In genomic region chr12:118553856-118554504, GRCh38 we compare ENCODE assay signal across 28 cellular contexts.
"Had no signal": no experiment of that assay in that cellular context is flagged by ENCODE, and none has a peak within 500 bp of the region (broad histone marks: within the 10 kb centered on the region; RNA-seq: fewer than 3 reads in every experiment).

No MANE protein-coding gene starts in this region.

- H3K4me1 Mint-ChIP-seq: activated CD4-positive, alpha-beta T cell treated with anti-CD3 and anti-CD28 coated beads, Interleukin-2, amount 10 ng/mL, durations not matched to agents 24 days and 14 days; activated naive CD4-positive, alpha-beta T cell treated with anti-CD3 and anti-CD28 coated beads, Interleukin-2, amount 50 U/mL, for 24 hours; activated naive CD8-positive, alpha-beta T cell treated with anti-CD3 and anti-CD28 coated beads, Interleukin-2, amount 10 ng/mL, durations not matched to agents 7 days and 5 days had no signal

- H3K9me3 ChIP-seq: ascending aorta, SJCRH30 had no signal

- H3K4me1 ChIP-seq: ascending aorta, SJCRH30 had no signal

- H3K36me3 Mint-ChIP-seq: activated naive CD4-positive, alpha-beta T cell treated with anti-CD3 and anti-CD28 coated beads, Interleukin-2, amount 50 U/mL, for 24 hours; activated naive CD8-positive, alpha-beta T cell treated with anti-CD3 and anti-CD28 coated beads, Interleukin-2, amount 10 ng/mL, durations not matched to agents 7 days and 5 days had no signal

- H3K36me3 ChIP-seq: ascending aorta, cardiac muscle cell, SJCRH30, WERI-Rb-1 had no signal

- ATAC-seq: activated CD8-positive, alpha-beta T cell treated with anti-CD3 and anti-CD28 coated beads, Interleukin-2, amount 10 ng/mL, durations not matched to agents 7 days and 5 days; Panc1 had no signal

- H3K27me3 Mint-ChIP-seq: activated CD4-positive, alpha-beta T cell treated with anti-CD3 and anti-CD28 coated beads, Interleukin-2, amount 10 ng/mL, durations not matched to agents 24 days and 14 days; activated naive CD4-positive, alpha-beta T cell treated with anti-CD3 and anti-CD28 coated beads, Interleukin-2, amount 50 U/mL, for 24 hours; activated naive CD8-positive, alpha-beta T cell treated with anti-CD3 and anti-CD28 coated beads, Interleukin-2, amount 10 ng/mL, durations not matched to agents 7 days and 5 days had no signal

- H3K27ac Mint-ChIP-seq: activated CD4-positive, alpha-beta T cell treated with anti-CD3 and anti-CD28 coated beads, Interleukin-2, amount 10 ng/mL, durations not matched to agents 24 days and 14 days; activated CD8-positive, alpha-beta T cell treated with anti-CD3 and anti-CD28 coated beads, Interleukin-2, amount 10 ng/mL, durations not matched to agents 7 days and 5 days; activated naive CD4-positive, alpha-beta T cell treated with anti-CD3 and anti-CD28 coated beads, Interleukin-2, amount 50 U/mL, for 24 hours; activated naive CD8-positive, alpha-beta T cell treated with anti-CD3 and anti-CD28 coated beads, Interleukin-2, amount 10 ng/mL, durations not matched to agents 7 days and 5 days; activated T-cell treated with anti-CD3 and anti-CD28 coated beads, Interleukin-2, amount 50 U/mL, for 24 hours; activated T-helper 2 cell treated with anti-CD3 and anti-CD28 coated beads, Interferon-gamma antibody, Interleukin-2, Interleukin-4, amounts not matched to agents 10 μg/mL and 5 μg/mL and 100 μg/mL, durations not matched to agents 14 hours and 24 hours and 36 hours had no signal

- H3K27ac ChIP-seq: ascending aorta, cardiac muscle cell, SJCRH30, SK-N-MC, WERI-Rb-1 had no signal

- H3K4me3 ChIP-seq: ascending aorta, cardiac muscle cell, SJCRH30, SK-N-MC had no signal

- DNase-seq: activated CD4-positive, alpha-beta T cell treated with anti-CD3 and anti-CD28 coated beads, Interleukin-2, amount 10 ng/mL, durations not matched to agents 24 days and 14 days; activated CD4-positive, alpha-beta T cell treated with anti-CD3 and anti-CD28 coated beads, Interleukin-2, amount 50 U/mL, for 4 hours; activated CD8-positive, alpha-beta T cell treated with anti-CD3 and anti-CD28 coated beads, Interleukin-2, amount 10 ng/mL, durations not matched to agents 7 days and 5 days; activated gamma-delta T cell; activated naive CD4-positive, alpha-beta T cell treated with Interleukin-2 at 50 U/mL for 16 hours; activated naive CD8-positive, alpha-beta T cell treated with anti-CD3 and anti-CD28 coated beads, Interleukin-2, amount 10 ng/mL, durations not matched to agents 7 days and 5 days; activated T-cell treated with anti-CD3 and anti-CD28 coated beads, Interleukin-2, amount 50 U/mL, for 24 hours; amygdala; Karpas-422; KBM-7; NCI-H1048; NCI-H1105 treated with DMSO at 0.1 percent for 48 hours; NCI-H1436; NCI-H1694; NCI-H1930; NCI-H2081 treated with DMSO at 0.1 percent for 48 hours; NCI-H345; NCI-H524 treated with DMSO at 0.1 percent for 48 hours; SHP77; SJCRH30; T1000; WERI-Rb-1 had no signal

- H3K4me3 Mint-ChIP-seq: activated CD4-positive, alpha-beta T cell treated with anti-CD3 and anti-CD28 coated beads, Interleukin-2, amount 10 ng/mL, durations not matched to agents 24 days and 14 days; activated CD8-positive, alpha-beta T cell treated with anti-CD3 and anti-CD28 coated beads, Interleukin-2, amount 10 ng/mL, durations not matched to agents 7 days and 5 days; activated naive CD4-positive, alpha-beta T cell treated with anti-CD3 and anti-CD28 coated beads, Interleukin-2, amount 50 U/mL, for 24 hours; activated naive CD8-positive, alpha-beta T cell treated with anti-CD3 and anti-CD28 coated beads, Interleukin-2, amount 10 ng/mL, durations not matched to agents 7 days and 5 days; activated T-cell treated with anti-CD3 and anti-CD28 coated beads, Interleukin-2, amount 50 U/mL, for 24 hours had no signal

- H3K27me3 ChIP-seq: ascending aorta, cardiac muscle cell, SJCRH30 had no signal
